Comparison of ENCODE assay signal across 5 cellular contexts in the genomic region with DNA sequence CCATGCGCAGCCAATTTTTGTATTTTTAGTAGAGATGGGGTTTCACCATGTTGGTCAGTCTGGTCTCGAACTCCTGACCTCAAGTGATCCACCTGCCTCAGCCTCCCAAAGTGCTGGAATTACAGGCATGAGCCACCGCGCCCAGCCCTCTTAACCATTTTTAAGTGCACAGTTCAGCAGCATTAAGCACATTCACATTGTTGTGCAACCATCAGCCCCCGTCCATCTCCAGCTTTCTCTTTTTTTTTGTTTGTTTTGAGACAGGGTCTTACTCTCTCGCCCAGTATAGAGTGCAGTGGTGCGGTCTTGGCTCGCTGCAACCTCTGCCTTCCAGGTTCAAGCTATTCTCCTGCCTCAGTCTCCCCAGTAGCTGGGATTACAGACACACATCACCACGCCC. TPM values are rescaled to one million over a fixed set of nuclear protein-coding genes. Genes with fewer than 3 reads are reported as not detected.
DNase-seq lines count a peak whose midpoint lies in the region; ATAC-seq, FAIRE-seq and TF ChIP-seq lines count a peak whose summit lies in the region.
"Not testable (repeated sequence)": the region's sequence is repeated elsewhere in the genome, so short reads cannot be mapped to it uniquely, and the experiment has no call there.

No MANE protein-coding gene starts in this region.

- not testable (repeated sequence) for H3K27me3 Mint-ChIP-seq in T-helper 17 cell; MCF 10A (ENCODE audit: insufficient read depth, unreplicated experiment)

- H3K4me1 ChIP-seq in BLaER1 treated with 17β-estradiol and CSF1 and Interleukin-3, amounts not matched to agents 10 nM and 100 nM, result peaks cover 25 to 73% (median 66%) of the 10 kb centered on the region in 10 experiments
- H3K4me1 ChIP-seq in adrenal gland (replicated peaks in 1 of 2) (peaks cover 15 to 27% of the 10 kb centered on the region in 2 donors), HepG2 (ENCODE audit: insufficient read depth, low read length) (peaks cover 45% of the 10 kb centered on the region)

- H3K4me3 ChIP-seq in BLaER1 treated with 17β-estradiol and CSF1 and Interleukin-3, amounts not matched to agents 10 nM and 100 nM; adrenal gland; HepG2 (replicated peaks in 1 of 3; ENCODE audit: insufficient read depth in 1 of 3, low read depth in 2 of 3, low read length in 3 of 3): not testable (repeated sequence)

- H3K9me3 ChIP-seq in BLaER1 treated with 17β-estradiol and CSF1 and Interleukin-3, amounts not matched to agents 10 nM and 100 nM (replicated peaks in 1 of 11), result peaks cover 0 to 20% (median 7%) of the 10 kb centered on the region in 11 experiments; a peak in 5 of 22 replicates
- not testable (repeated sequence) for H3K9me3 ChIP-seq in T-helper 17 cell (ENCODE audit: control insufficient read depth, low read length, poor library complexity, severe bottlenecking); adrenal gland (replicated peaks in 1 of 3); HepG2 (ENCODE audit: low read length)

- not testable (repeated sequence) for ATAC-seq in T-helper 17 cell, HepG2

- not testable (repeated sequence) for TF ChIP-seq EP300 in HepG2 (IDR thresholded peaks at IDR 0.05; ENCODE audit: low read depth in 2 of 2, low read length in 2 of 2); HepG2 (CRISPR knock-in tag; IDR thresholded peaks at IDR 0.05; ENCODE audit: borderline replicate concordance)

- not testable (repeated sequence) for DNase-seq in T-helper 17 cell; adrenal gland; MCF 10A (ENCODE audit: unreplicated experiment); HepG2 (ENCODE audit: low spot score)

- not testable (repeated sequence) for H2AFZ ChIP-seq in HepG2 (ENCODE audit: low read length)

- TF ChIP-seq CTCF in adrenal gland (IDR thresholded peaks at IDR 0.05); MCF 10A (IDR thresholded peaks at IDR 0.05; ENCODE audit: unreplicated experiment); HepG2 (CRISPR knock-in tag; IDR thresholded peaks at IDR 0.05): not testable (repeated sequence)

- FAIRE-seq in HepG2 (lab: Jason Lieb, UNC), result not testable (repeated sequence)

- H3K36me3 ChIP-seq in BLaER1 treated with 17β-estradiol and CSF1 and Interleukin-3, amounts not matched to agents 10 nM and 100 nM, result peaks cover 0 to 26% (median 0%) of the 10 kb centered on the region in 11 experiments; a peak in 5 of 22 replicates
- H3K36me3 ChIP-seq in adrenal gland (replicated peaks in 1 of 2); HepG2 (replicated peaks in 1 of 2; ENCODE audit: control insufficient read depth in 1 of 2, insufficient read depth in 2 of 2, low read length in 2 of 2): not testable (repeated sequence)

- CTCF ChIA-PET in MCF 10A (lab: Yijun Ruan, JAX), result interaction anchor here (0.6 kb wide), 1 partner anchor 1888 kb away, joined by 3 read pairs; no protein-coding TSS in a partner anchor
- CTCF ChIA-PET in HepG2 (lab: Yijun Ruan, JAX; ENCODE audit: low intra/inter-chr PET ratio, low total read pairs), result not testable (repeated sequence)

- TF ChIP-seq POLR2A in adrenal gland (IDR thresholded peaks at IDR 0.05); HepG2 (IDR thresholded peaks at IDR 0.05; ENCODE audit: insufficient read depth in 1 of 2, low read depth in 2 of 2, low read length in 2 of 2): not testable (repeated sequence)

- not testable (repeated sequence) for H3K27me3 ChIP-seq in BLaER1 treated with 17β-estradiol and CSF1 and Interleukin-3, amounts not matched to agents 10 nM and 100 nM; adrenal gland; HepG2 (ENCODE audit: control insufficient read depth in 1 of 2, insufficient read depth in 2 of 2, low read length in 2 of 2)

- H3K27ac Mint-ChIP-seq in T-helper 17 cell (peak overlapping the region; percentile 63), MCF 10A (ENCODE audit: low read depth, unreplicated experiment) (peak overlapping the region; percentile 51)

- not testable (repeated sequence) for H3K4me3 Mint-ChIP-seq in T-helper 17 cell; MCF 10A (ENCODE audit: unreplicated experiment)

- peak overlapping the region in 7 of 11 experiments; percentile 79 to 97 (median 90); a peak in 13 of 22 replicates for H3K27ac ChIP-seq in BLaER1 treated with 17β-estradiol and CSF1 and Interleukin-3, amounts not matched to agents 10 nM and 100 nM
- H3K27ac ChIP-seq in adrenal gland, result peak overlapping the region; percentile 71 to 90 (median 80)
- not testable (repeated sequence) for H3K27ac ChIP-seq in HepG2 (ENCODE audit: extremely low read length, insufficient read depth, low read length)

- not testable (repeated sequence) for TF ChIP-seq RAD21 in HepG2 (CRISPR knock-in tag; IDR thresholded peaks at IDR 0.05)

- not testable (repeated sequence) for H3K9me3 Mint-ChIP-seq in MCF 10A (ENCODE audit: unreplicated experiment)

- intact Hi-C loops in adrenal gland (cut with DNase I); MCF 10A (cut with micrococcal nuclease); HepG2 (cut with micrococcal nuclease; ENCODE audit: unreplicated experiment): not testable (repeated sequence)

- H3K4me1 Mint-ChIP-seq in T-helper 17 cell; MCF 10A (ENCODE audit: insufficient read depth, unreplicated experiment): not testable (repeated sequence)

- not testable (repeated sequence) for H4K20me1 ChIP-seq in BLaER1 treated with 17β-estradiol and CSF1 and Interleukin-3, amounts not matched to agents 10 nM and 100 nM; HepG2 (ENCODE audit: insufficient read depth, low read length)

- 95 to 97% (median 96%) methylated on average over 9 of the region's 9 CpGs for WGBS in adrenal gland, 4 donors
- WGBS in HepG2 (ENCODE audit: low lambda C conversion rate), result 39% methylated on average over 9 of the region's 9 CpGs

- POLR2A ChIA-PET in MCF 10A (lab: Yijun Ruan, JAX), result interaction anchor here (0.8 to 1.3 kb wide), 2 partner anchors 10 to 12 kb away, joined by 4 read pairs; partner anchors contain the start of gene LDLR
- POLR2A ChIA-PET in HepG2 (lab: Yijun Ruan, JAX), result interaction anchor here (1.4 kb wide), 1 partner anchor 15 kb away, joined by 3 read pairs; no protein-coding TSS in a partner anchor

- BruUV-seq in MCF 10A (replicated peaks; lab: Mats Ljungman, UMichigan); HepG2 (replicated peaks; lab: Mats Ljungman, UMichigan): not testable (repeated sequence)

- in situ Hi-C loops in HepG2 (cut with HindIII; ENCODE audit: extremely low pct_ligation_motif_present, low pct_unique_long_range_greater_than_20kb), result not testable (repeated sequence)

- H3K4me2 ChIP-seq in BLaER1 treated with 17β-estradiol and CSF1 and Interleukin-3, amounts not matched to agents 10 nM and 100 nM, result peak overlapping the region in 9 of 11 experiments; percentile 21 to 88 (median 79); a peak in 11 of 22 replicates
- H3K4me2 ChIP-seq in HepG2 (ENCODE audit: low read depth, low read length), result not testable (repeated sequence)

- H3K9ac ChIP-seq in BLaER1 treated with 17β-estradiol and CSF1 and Interleukin-3, amounts not matched to agents 10 nM and 100 nM, result peak overlapping the region in 1 of 11 experiments; percentile 77; a peak in 3 of 22 replicates
- H3K9ac ChIP-seq in HepG2 (ENCODE audit: insufficient read depth, low read depth, low read length), result not testable (repeated sequence)

- not testable (repeated sequence) for H3K36me3 Mint-ChIP-seq in T-helper 17 cell (ENCODE audit: low read depth); MCF 10A (ENCODE audit: insufficient read depth, unreplicated experiment)

- H3K79me2 ChIP-seq in HepG2 (ENCODE audit: insufficient read depth, low read length), result not testable (repeated sequence)

TF ChIP-seq in HepG2, 621 proteins besides CTCF, POLR2A, EP300 and RAD21 (continues in another document):
- TF ChIP-seq CEBPB (IDR thresholded peaks at IDR 0.05; ENCODE audit: borderline replicate concordance, low read depth, low read length) (peak; percentile 61; the same call in 1 of the 2 replicates), CEBPG (CRISPR knock-in tag; IDR thresholded peaks at IDR 0.05) (peak; percentile 60)

RNA-seq across cellular contexts. Expression of gene LDLR, which starts 12.5 kb away (rescaled TPM):
- 100 to 1,000 TPM in 1 of 2 donors, 10 to 100 TPM in 1; 98.2 to 139 TPM for total RNA-seq in T-helper 17 cell
- 1,000 to 10,000 TPM in 1 of 8 donors, 100 to 1,000 TPM in 5, 10 to 100 TPM in 2; 87.2 to 2,114 (median 204) TPM for total RNA-seq in adrenal gland
- 100 to 1,000 TPM in 2 of 3 donors, 10 to 100 TPM in 1; 35.4 to 121 (median 105) TPM for polyA plus RNA-seq in adrenal gland
- 126 and 127 TPM in 2 replicates for total RNA-seq in MCF 10A (2022)
- total RNA-seq in HepG2 (2016; rRNA removed; fragmentation: Illumina TruSeq; extraction: Trizol), result 24.0 and 51.6 TPM in 2 replicates
- total RNA-seq in HepG2 (2016; cell fraction: cytosol; rRNA removed; fragmentation: Illumina TruSeq; extraction: Trizol; ENCODE audit: low read depth), result 18.8 and 19.8 TPM in 2 replicates
- total RNA-seq in HepG2 (2016; cell fraction: insoluble cytoplasmic fraction; rRNA removed; fragmentation: Illumina TruSeq; extraction: Trizol), result 20.6 and 54.1 TPM in 2 replicates
- total RNA-seq in HepG2 (2016; cell fraction: membrane; rRNA removed; fragmentation: Illumina TruSeq; extraction: Trizol), result 25.2 and 30.7 TPM in 2 replicates
- total RNA-seq in HepG2 (2016; cell fraction: nucleus; rRNA removed; fragmentation: Illumina TruSeq; extraction: Trizol), result 55.9 and 71.2 TPM in 2 replicates
- polyA plus RNA-seq in HepG2 (2011; rRNA removed), result 92.5 and 135 TPM in 2 replicates
- 45.7 and 58.8 TPM in 2 replicates for polyA plus RNA-seq in HepG2 (2011; cell fraction: cytosol; rRNA removed)
- 95.8 and 112 TPM in 2 replicates for polyA plus RNA-seq in HepG2 (2011; cell fraction: nucleus; rRNA removed)
- 45.0 and 107 TPM in 2 replicates for polyA plus RNA-seq in HepG2 (2012)
- polyA plus RNA-seq in HepG2 (2016; cell fraction: cytosol; fragmentation: Illumina TruSeq; extraction: Trizol; ENCODE audit: low read depth), result 3.2 and 4.4 TPM in 2 replicates
- 11.3 and 19.1 TPM in 2 replicates for polyA plus RNA-seq in HepG2 (2016; cell fraction: insoluble cytoplasmic fraction; fragmentation: Illumina TruSeq; extraction: Trizol; ENCODE audit: low read depth)
- polyA plus RNA-seq in HepG2 (2016; cell fraction: membrane; fragmentation: Illumina TruSeq; extraction: Trizol; ENCODE audit: low read depth), result 6.6 and 7.9 TPM in 2 replicates
- polyA plus RNA-seq in HepG2 (2016; cell fraction: nucleus; fragmentation: Illumina TruSeq; extraction: Trizol; ENCODE audit: insufficient read depth, low read depth), result 79.1 and 81.9 TPM in 2 replicates
- polyA minus RNA-seq in HepG2 (2011; rRNA and poly(A)+ RNA removed; ENCODE audit: low replicate concordance), result 183 and 246 TPM in 2 replicates
- 98.4 and 116 TPM in 2 replicates for polyA minus RNA-seq in HepG2 (2011; cell fraction: cytosol; rRNA and poly(A)+ RNA removed)
- polyA minus RNA-seq in HepG2 (2011; cell fraction: nucleus; rRNA and poly(A)+ RNA removed), result 110 and 155 TPM in 2 replicates
